In the genomic region with DNA sequence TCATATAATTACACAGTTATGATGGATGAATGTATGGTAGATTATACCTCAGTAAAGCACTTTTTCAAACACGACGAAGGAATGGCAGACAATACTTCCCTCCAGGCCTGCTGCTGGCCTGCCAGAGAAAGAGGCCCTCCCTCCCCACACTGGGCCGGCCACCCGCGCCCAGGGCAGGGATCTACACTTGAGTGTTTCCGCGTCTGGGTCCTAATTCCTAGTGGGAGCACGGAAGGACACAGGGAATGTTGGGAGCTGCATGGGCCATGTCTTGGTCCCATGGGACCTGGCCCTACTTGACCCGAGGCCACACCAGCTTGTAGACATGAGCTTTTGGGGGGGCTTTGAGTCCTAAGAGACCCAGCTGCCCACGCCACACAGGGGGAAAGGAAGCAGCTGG, we compare ENCODE assay signal across 23 cellular contexts. TPM values are rescaled to one million over a fixed set of nuclear protein-coding genes. Genes with fewer than 3 reads are reported as not detected.
DNase-seq lines count a peak whose midpoint lies in the region; ATAC-seq and TF ChIP-seq lines count a peak whose summit lies in the region.
"Had no signal": no experiment of that assay in that cellular context is flagged by ENCODE, and none has a peak within 500 bp of the region (broad histone marks: within the 10 kb centered on the region; RNA-seq: fewer than 3 reads in every experiment).

No MANE protein-coding gene starts in this region.

- H3K4me1 ChIP-seq in GM23338 (ENCODE audit: insufficient read depth): peaks cover 64% of the 10 kb centered on the region
- peaks cover 38% of the 10 kb centered on the region for H3K4me1 ChIP-seq in HUES6 (ENCODE audit: control insufficient read depth, insufficient read depth, low read length)
- H3K4me1 ChIP-seq in trophoblast cell (ENCODE audit: control insufficient read depth in 1 of 2, insufficient read depth in 2 of 2, low read length in 2 of 2): peaks cover 17% of the 10 kb centered on the region in 2 experiments
- H3K4me1 ChIP-seq in HAP-1: no peaks in the 10 kb centered on the region
- H3K4me1 ChIP-seq: BLaER1 had no signal

- no peaks in the 10 kb centered on the region for H3K79me2 ChIP-seq in GM23338 (replicated peaks; ENCODE audit: insufficient read depth)
- no peaks in the 10 kb centered on the region for H3K79me2 ChIP-seq in trophoblast cell (ENCODE audit: control insufficient read depth, insufficient read depth, low read length, poor library complexity)

- no peaks in the 10 kb centered on the region for H3K27me3 ChIP-seq in GM23338 (ENCODE audit: insufficient read depth)
- H3K27me3 ChIP-seq in HUES6 (ENCODE audit: control insufficient read depth, insufficient read depth, low read length): no peaks in the 10 kb centered on the region
- H3K27me3 ChIP-seq in trophoblast cell (ENCODE audit: insufficient read depth, low read length): no peaks in the 10 kb centered on the region
- no peaks in the 10 kb centered on the region for H3K27me3 ChIP-seq in HAP-1 (ENCODE audit: low read depth)
- H3K27me3 ChIP-seq: BLaER1, MG63 had no signal

- H3K4me2 ChIP-seq in GM23338 (no peak overlapping the region), trophoblast cell (ENCODE audit: low read length) (no peak overlapping the region)
- H3K4me2 ChIP-seq: BLaER1 had no signal

- TF ChIP-seq CTCF in GM23338 (conservative IDR thresholded peaks at IDR 0.05; ENCODE audit: low read depth in 2 of 2) (no peak), glutamatergic neuron (IDR thresholded peaks at IDR 0.05; ENCODE audit: partially characterized antibody, unreplicated experiment) (no peak)

- no CpG with 5 or more reads among the region's 10 CpGs for WGBS in trophoblast cell (ENCODE audit: extremely low coverage, insufficient coverage, insufficient read length)

- no peak overlapping the region for H4K12ac ChIP-seq in trophoblast cell (ENCODE audit: low read depth, low read length)

- no peak overlapping the region for H3K27ac Mint-ChIP-seq in GM23338
- peak overlapping the region; percentile 55 for H3K27ac Mint-ChIP-seq in glutamatergic neuron (ENCODE audit: unreplicated experiment)
- H3K27ac Mint-ChIP-seq: CD4-positive, CD25-positive, alpha-beta regulatory T cell; HFFc6; T-cell had no signal

- H4K20me1 ChIP-seq in GM23338 (replicated peaks; ENCODE audit: insufficient read depth): no peaks in the 10 kb centered on the region
- H4K20me1 ChIP-seq: BLaER1 had no signal

- H3K36me3 Mint-ChIP-seq in GM23338 (ENCODE audit: low read depth): peaks cover 17% of the 10 kb centered on the region
- H3K36me3 Mint-ChIP-seq in glutamatergic neuron (ENCODE audit: unreplicated experiment): peaks cover 23% of the 10 kb centered on the region

- H2AFZ ChIP-seq in GM23338 (no peak overlapping the region), trophoblast cell (ENCODE audit: insufficient read depth, low read length, poor library complexity) (no peak overlapping the region)

- H3K4me1 Mint-ChIP-seq in GM23338 (peaks cover 50% of the 10 kb centered on the region), glutamatergic neuron (ENCODE audit: low read depth, unreplicated experiment) (peaks cover 33% of the 10 kb centered on the region)
- H3K4me1 Mint-ChIP-seq: T-cell had no signal

- H3K4me3 Mint-ChIP-seq in GM23338 (0 out of 3 replicates have a peak overlapping the region, but pooled peaks have one; percentile 59), glutamatergic neuron (ENCODE audit: unreplicated experiment) (no peak overlapping the region)
- H3K4me3 Mint-ChIP-seq: CD4-positive, CD25-positive, alpha-beta regulatory T cell; HFFc6; T-cell had no signal

- H3K4me3 ChIP-seq in GM23338 (no peak overlapping the region), HUES6 (ENCODE audit: low read depth, low read length) (no peak overlapping the region), trophoblast cell (ENCODE audit: low read depth, low read length) (no peak overlapping the region), HAP-1 (no peak overlapping the region)
- H3K4me3 ChIP-seq: BLaER1, MG63 had no signal

- peak overlapping the region; percentile 50 for H4K91ac ChIP-seq in trophoblast cell (ENCODE audit: low read depth, low read length)

- ATAC-seq in GM23338: no peak
- ATAC-seq in HG03095 (IDR thresholded peaks at IDR 0.05; ENCODE audit: unreplicated experiment): no peak
- ATAC-seq: T-cell had no signal

- in situ Hi-C loops in HAP-1 (cut with MboI; ENCODE audit: low sequenced_read_pairs): no loop called here

- DNase-seq in GM23338 (ENCODE audit: low spot score) (no peak), glutamatergic neuron (no peak), trophoblast cell (no peak), NCI-H748 treated with DMSO at 0.1 percent for 48 hours (lab: John Stamatoyannopoulos, UW) (no peak), COLO668 (lab: John Stamatoyannopoulos, UW; ENCODE audit: unreplicated experiment) (no peak), HAP-1 (ENCODE audit: low spot score in 2 of 2) (no peak)
- DNase-seq: CD4-positive, CD25-positive, alpha-beta regulatory T cell; HFFc6; KBM-7; MG63; NCI-H1105 treated with DMSO at 0.1 percent for 48 hours; NCI-H146; NCI-H1930; NCI-H2107; NCI-H446; NCI-H524 treated with DMSO at 0.1 percent for 48 hours; RPMI8226; SHP77; T-cell had no signal

- peaks cover 2% of the 10 kb centered on the region for H3K79me1 ChIP-seq in trophoblast cell (ENCODE audit: low read length)

- H3K18ac ChIP-seq in trophoblast cell (ENCODE audit: low read length): peak overlapping the region; percentile 37

- no peak overlapping the region for H3K9ac ChIP-seq in HUES6 (ENCODE audit: low read length)
- H3K9ac ChIP-seq in trophoblast cell (ENCODE audit: low read length): no peak overlapping the region
- H3K9ac ChIP-seq: BLaER1 had no signal

- H3K27me3 Mint-ChIP-seq in GM23338 (ENCODE audit: insufficient read depth, low read depth, poor library complexity): peaks cover 18% of the 10 kb centered on the region
- peaks cover 12% of the 10 kb centered on the region for H3K27me3 Mint-ChIP-seq in glutamatergic neuron (ENCODE audit: unreplicated experiment)
- H3K27me3 Mint-ChIP-seq: CD4-positive, CD25-positive, alpha-beta regulatory T cell; T-cell had no signal

- H2BK12ac ChIP-seq in trophoblast cell (ENCODE audit: low read length): peak overlapping the region; percentile 37

- no peak overlapping the region for H3K4ac ChIP-seq in trophoblast cell (ENCODE audit: low read depth, low read length)

- H3F3A ChIP-seq in GM23338 (replicated peaks; ENCODE audit: low read depth): 0 out of 2 replicates have a peak, but pooled peaks cover 4% of the 10 kb centered on the region

- H3K36me3 ChIP-seq in GM23338 (ENCODE audit: insufficient read depth) (peaks cover 7% of the 10 kb centered on the region; the same call in 1 of the 2 replicates), HUES6 (ENCODE audit: control insufficient read depth, insufficient read depth, low read length) (peaks cover 4% of the 10 kb centered on the region; the same call in 1 of the 2 replicates), trophoblast cell (ENCODE audit: control insufficient read depth in 1 of 2, insufficient read depth in 2 of 2, low read length in 2 of 2) (peaks cover 2 to 4% of the 10 kb centered on the region in 2 experiments), HAP-1 (replicated peaks) (peaks cover 12% of the 10 kb centered on the region)

- H3K9me3 Mint-ChIP-seq in GM23338 (peaks cover 7% of the 10 kb centered on the region; the same call in 2 of the 3 replicates), glutamatergic neuron (ENCODE audit: unreplicated experiment) (peaks cover 10% of the 10 kb centered on the region)

- peak overlapping the region; percentile 87; the same call in 1 of the 2 replicates for H3K27ac ChIP-seq in GM23338 (ENCODE audit: low read depth)
- H3K27ac ChIP-seq in HUES6 (ENCODE audit: low read depth, low read length): 0 out of 2 replicates have a peak overlapping the region, but pooled peaks have one; percentile 64
- peak overlapping the region; percentile 29 for H3K27ac ChIP-seq in trophoblast cell (ENCODE audit: low read depth, low read length)
- H3K27ac ChIP-seq: BLaER1, HL-60 had no signal

- no peak overlapping the region for H2BK5ac ChIP-seq in trophoblast cell (ENCODE audit: low read depth, low read length, poor library complexity)

- H3K23ac ChIP-seq in trophoblast cell (ENCODE audit: low read length): no peak overlapping the region

- H2BK120ac ChIP-seq in trophoblast cell (ENCODE audit: insufficient read depth, low read length, poor library complexity): no peak overlapping the region

- H3K14ac ChIP-seq in trophoblast cell (ENCODE audit: low read length): no peak overlapping the region

- peak overlapping the region; percentile 36 for H4K8ac ChIP-seq in trophoblast cell (ENCODE audit: low read depth, low read length)

- no peaks in the 10 kb centered on the region for H3K9me2 ChIP-seq in GM23338 (ENCODE audit: insufficient read depth)

- H2AK5ac ChIP-seq in trophoblast cell (ENCODE audit: low read length): no peak overlapping the region

- H3K9me3 ChIP-seq in HUES6 (ENCODE audit: control insufficient read depth, insufficient read depth, low read depth, low read length) (peaks cover 2% of the 10 kb centered on the region; the same call in 1 of the 2 replicates), trophoblast cell (ENCODE audit: insufficient read depth, low read depth, low read length) (no peaks in the 10 kb centered on the region), HAP-1 (0 out of 2 replicates have a peak, but pooled peaks cover 3% of the 10 kb centered on the region)
- H3K9me3 ChIP-seq: MG63 had no signal

TF ChIP-seq in GM23338, 12 proteins besides CTCF, POLR2A, EP300 and RAD21 (continues in another document):
- no peak for TF ChIP-seq EZH2 (IDR thresholded peaks at IDR 0.05; ENCODE audit: low read depth, unreplicated experiment)

RNA-seq across cellular contexts. Expression of a gene that starts 52.0 kb away (rescaled TPM):
- 23.9 and 35.4 TPM in 2 replicates for total RNA-seq in GM23338 (2014; rRNA removed; shearing (Covaris generic))
- 16.4 and 17.7 TPM in 2 replicates for polyA plus RNA-seq in GM23338 (2016; fragmentation: Nextera tagmentation; extraction: Ambion mirVana)
- 76.5 TPM for total RNA-seq in glutamatergic neuron (ENCODE audit: unreplicated experiment)
- 14.4 and 15.3 TPM in 2 replicates for polyA plus RNA-seq in trophoblast cell (2013)

Comparison
In these comparisons a context has a peak if more than half of its experiments do, and no peak if none do; other contexts are left out.
1. H3K27ac ChIP-seq: peak in every context shown above with its lines; median percentile 87 in GM23338; 64 in HUES6; 29 in trophoblast cell.